In the genomic region with DNA sequence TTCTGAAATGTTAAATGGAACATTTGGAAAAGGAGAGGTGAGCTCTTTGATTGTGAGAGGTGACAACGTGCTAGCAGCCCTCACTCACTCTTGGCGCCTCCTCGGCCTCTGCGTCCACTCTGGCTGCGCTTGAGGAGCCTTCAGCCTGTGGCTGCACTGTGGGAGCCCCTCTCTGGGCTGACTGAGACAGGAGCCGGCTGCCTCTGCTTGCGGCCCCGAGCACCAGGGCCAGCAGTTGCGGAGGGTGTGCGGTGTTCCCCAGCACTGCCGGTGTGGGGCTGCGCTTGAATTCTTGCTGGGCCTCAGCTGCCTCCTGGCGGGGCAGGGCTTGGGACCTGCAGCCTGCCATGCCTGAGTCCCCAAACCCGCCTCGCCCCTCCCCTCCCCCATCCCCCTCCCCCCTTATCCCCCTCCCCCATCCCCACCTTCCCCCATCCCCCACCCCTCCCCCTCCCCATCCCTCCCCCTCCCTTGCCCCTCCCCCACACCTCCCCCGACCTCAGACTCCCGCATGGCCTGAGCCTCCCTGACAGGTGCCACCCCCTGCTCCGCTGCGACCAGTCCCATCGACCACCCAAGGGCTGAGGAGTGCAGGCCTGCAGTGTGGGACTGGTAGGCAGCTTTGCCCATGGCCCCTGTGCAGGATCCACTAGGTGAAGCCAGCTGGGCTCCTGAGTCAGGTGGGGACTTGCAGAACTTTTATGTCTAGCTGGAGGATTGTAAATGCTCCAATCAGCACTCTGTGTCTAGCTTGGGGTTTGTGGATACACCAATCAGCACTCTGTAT, we compare ENCODE assay signal across 1 cellular context.
TF ChIP-seq lines count a peak whose summit lies in the region.

No MANE protein-coding gene starts in this region.

TF ChIP-seq in HepG2, 621 proteins besides CTCF, POLR2A, EP300 and RAD21:
- TF ChIP-seq PCBP1 (IDR thresholded peaks at IDR 0.05; ENCODE audit: borderline replicate concordance, low read depth, low read length): 0 out of 2 replicates have a peak, but pooled peaks have one; percentile 78
- peak; percentile 65 for TF ChIP-seq HNRNPK (IDR thresholded peaks at IDR 0.05; ENCODE audit: low read depth, low read length, poor library complexity, severe bottlenecking)
- TF ChIP-seq TAF15 (IDR thresholded peaks at IDR 0.05; ENCODE audit: low read depth, low read length, poor library complexity, severe bottlenecking): no peak
TF ChIP-seq in HepG2: peak in this region for 2.
